Comparison of ENCODE assay signal across 8 cellular contexts in the genomic region with DNA sequence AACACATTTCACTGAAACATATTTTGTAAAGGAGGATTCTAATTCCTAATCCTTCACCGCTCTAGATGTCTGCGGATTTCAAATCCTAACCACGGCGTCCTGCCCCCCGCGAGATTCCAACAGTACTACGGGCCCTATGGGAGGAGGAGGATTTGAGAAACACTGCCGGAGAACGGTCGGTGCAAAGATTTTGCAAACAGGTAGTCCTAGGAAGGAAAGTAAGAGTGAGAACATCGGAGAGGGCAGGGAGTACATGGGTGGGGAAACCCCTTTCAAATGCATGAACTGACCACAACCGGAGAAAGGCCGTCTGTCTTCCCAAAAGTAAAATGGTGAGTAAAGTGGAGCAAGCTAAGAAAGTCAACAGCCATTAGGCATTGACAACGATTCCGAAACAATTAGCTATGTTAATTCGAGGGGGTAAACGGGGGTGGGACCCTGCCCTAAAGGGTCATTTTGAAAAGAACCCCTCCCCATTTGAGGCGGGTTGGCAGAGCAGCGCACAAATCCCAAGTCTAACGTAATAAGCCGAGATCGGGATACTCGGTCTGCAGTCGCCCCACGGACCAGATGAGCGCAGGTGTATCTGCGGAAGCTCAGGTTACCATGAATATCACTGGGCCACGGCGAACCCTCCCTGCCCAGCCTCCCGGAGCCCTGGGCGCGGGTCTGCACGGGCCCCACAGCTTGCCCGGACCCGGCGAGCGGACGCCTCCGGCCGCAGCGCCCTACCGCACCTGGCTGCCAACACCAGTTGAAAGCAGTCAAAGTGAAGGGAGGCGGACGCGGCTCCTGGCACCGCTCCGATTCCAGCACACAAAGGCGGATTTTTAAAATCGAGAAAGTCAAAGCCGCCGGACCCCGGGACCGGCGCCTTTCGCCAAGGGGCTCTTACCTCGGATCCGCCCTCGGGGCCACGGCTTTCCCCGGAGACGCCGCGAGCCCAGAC. TPM values are rescaled to one million over a fixed set of nuclear protein-coding genes. Genes with fewer than 3 reads are reported as not detected.
DNase-seq lines count a peak whose midpoint lies in the region; ATAC-seq and TF ChIP-seq lines count a peak whose summit lies in the region.

No MANE protein-coding gene starts in this region.

- intact Hi-C loops in mucosa of descending colon (cut with DNase I, micrococcal nuclease), result no loop called here

- ATAC-seq in HG02588 (IDR thresholded peaks at IDR 0.05; ENCODE audit: unreplicated experiment), result peak; percentile 33
- peak; percentile 52 for ATAC-seq in mucosa of descending colon

- no peaks in the 10 kb centered on the region for H3K36me3 ChIP-seq in mucosa of descending colon (ENCODE audit: low read depth)
- no peaks in the 10 kb centered on the region for H3K36me3 ChIP-seq in tibial nerve

- 1% methylated on average over 29 to 35 of the region's 63 CpGs for WGBS in tibial nerve, 2 donors

- no peaks in the 10 kb centered on the region for H3K27me3 ChIP-seq in tibial nerve

- peak in 1 of 2 donors; percentile 34 for TF ChIP-seq EP300 in tibial nerve (IDR thresholded peaks at IDR 0.05)

- peak overlapping the region; percentile 73 for H3K4me3 ChIP-seq in mucosa of descending colon
- H3K4me3 ChIP-seq in tibial nerve, result peak overlapping the region; percentile 56 to 94 (median 70)

- TF ChIP-seq POLR2A in erythroblast (IDR thresholded peaks at IDR 0.05; ENCODE audit: low read length), result no peak
- TF ChIP-seq POLR2A in tibial nerve (IDR thresholded peaks at IDR 0.05), result no peak

- peak; percentile 9 for DNase-seq in activated CD4-positive, alpha-beta T cell treated with anti-CD3 and anti-CD28 coated beads for 1 hour
- DNase-seq in activated CD4-positive, alpha-beta T cell treated with anti-CD3 and anti-CD28 coated beads for 48 hours, result no peak
- peak; percentile 52 for DNase-seq in NCI-H1092 (lab: John Stamatoyannopoulos, UW)
- peak; percentile 34 for DNase-seq in activated CD4-positive, CD25-positive, alpha-beta regulatory T cell treated with anti-CD3 and anti-CD28 coated beads, Interleukin-2, amount 50 U/mL, for 72 hours
- peak; percentile 38 to 53 for DNase-seq in erythroblast (lab: John Stamatoyannopoulos, UW)
- DNase-seq in mucosa of descending colon, result peak in 2 of 3 donors; percentile 60 to 64
- DNase-seq in tibial nerve (ENCODE audit: low spot score in 2 of 2), result peak; percentile 26 to 32

- H3K4me1 ChIP-seq in mucosa of descending colon (ENCODE audit: low read depth) (no peaks in the 10 kb centered on the region), tibial nerve (peaks cover 0 to 31% (median 0%) of the 10 kb centered on the region in 4 donors)

- TF ChIP-seq CTCF in mucosa of descending colon (IDR thresholded peaks at IDR 0.05) (no peak), tibial nerve (IDR thresholded peaks at IDR 0.05) (peak in 2 of 5 experiments; percentile 9 to 12)

- peak overlapping the region; percentile 71 to 96 (median 91) for H3K27ac ChIP-seq in tibial nerve

- no peaks in the 10 kb centered on the region for H3K9me3 ChIP-seq in mucosa of descending colon
- no peaks in the 10 kb centered on the region for H3K9me3 ChIP-seq in tibial nerve

RNA-seq across cellular contexts. Expression of a gene that starts 0.6 kb away (rescaled TPM):
- total RNA-seq in mucosa of descending colon (100 to 1,000 TPM; 100 to 204 (median 135) TPM), tibial nerve (100 to 1,000 TPM; 153 to 215 (median 193) TPM)
